ENCODE assay signal across 27 cellular contexts in the genomic region with DNA sequence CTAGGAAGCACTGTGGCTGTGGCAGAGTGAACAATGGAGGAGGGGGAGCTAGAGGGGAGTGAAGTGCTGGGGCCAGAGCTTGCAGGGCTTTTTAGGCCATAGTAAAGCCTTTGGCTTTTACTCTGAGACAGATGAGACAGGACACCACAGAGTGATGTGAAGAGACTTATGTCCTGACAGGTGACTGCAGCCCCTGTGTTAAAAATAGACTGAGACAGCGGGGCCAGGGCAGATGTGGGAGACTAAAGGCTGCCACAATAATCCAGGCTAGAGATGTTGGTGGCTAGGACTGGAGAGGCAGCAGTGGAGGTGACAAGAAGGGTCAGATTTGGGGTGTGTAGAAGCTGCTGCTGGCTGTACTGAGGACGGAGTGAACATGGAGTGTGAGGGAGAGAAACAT. TPM values are rescaled to one million over a fixed set of nuclear protein-coding genes. Genes with fewer than 3 reads are reported as not detected.
"Had no signal": no experiment of that assay in that cellular context is flagged by ENCODE, and none has a peak within 500 bp of the region (broad histone marks: within the 10 kb centered on the region; RNA-seq: fewer than 3 reads in every experiment).

No MANE protein-coding gene starts in this region.

- DNase-seq: activated B cell treated with CpG ODN at 0.5 μM for 24 hours; activated CD4-positive, alpha-beta T cell treated with anti-CD3 and anti-CD28 coated beads for 4 hours; activated CD4-positive, alpha-beta T cell treated with anti-CD3 and anti-CD28 coated beads, Interleukin-2, amount 50 U/mL, for 48 hours; activated effector memory CD4-positive, alpha-beta T cell treated with Interleukin-2 at 50 U/mL for 16 hours; activated naive CD4-positive, alpha-beta T cell treated with anti-CD3 and anti-CD28 coated beads, Interleukin-2, amount 10 ng/mL, durations not matched to agents 7 days and 5 days; activated T-cell treated with anti-CD3 and anti-CD28 coated beads, Interleukin-2, amount 50 U/mL, for 72 hours; aorta; central memory CD4-positive, alpha-beta T cell; effector memory CD4-positive, alpha-beta T cell; heart left ventricle; stimulated activated CD4-positive, alpha-beta T cell treated with anti-CD3 and anti-CD28 coated beads, Interleukin-1b, Interleukin-23, amount 100 ng/mL, for 48 hours; stomach had no signal

- H3K9me3 Mint-ChIP-seq: activated B cell treated with CpG ODN at 0.5 μM for 24 hours; activated naive CD4-positive, alpha-beta T cell treated with anti-CD3 and anti-CD28 coated beads, Interleukin-2, amount 10 ng/mL, durations not matched to agents 7 days and 5 days; activated T-cell treated with anti-CD3 and anti-CD28 coated beads, Interleukin-2, amount 50 U/mL, for 72 hours; brain had no signal

- H3K9me3 ChIP-seq: esophagus muscularis mucosa, heart left ventricle, prostate gland, right atrium auricular region, stomach, suprapubic skin, tibial nerve had no signal

- H3K4me3 ChIP-seq: esophagus muscularis mucosa, heart left ventricle, prostate gland, right atrium auricular region, skin epidermis, stomach, suprapubic skin, tibial nerve had no signal

- H3K27ac ChIP-seq: esophagus muscularis mucosa, heart left ventricle, prostate gland, right atrium auricular region, skin epidermis, stomach, suprapubic skin, tibial nerve had no signal

- H3K27ac Mint-ChIP-seq: activated B cell treated with CpG ODN at 0.5 μM for 24 hours; activated naive CD4-positive, alpha-beta T cell treated with anti-CD3 and anti-CD28 coated beads, Interleukin-2, amount 10 ng/mL, durations not matched to agents 7 days and 5 days; activated T-cell treated with anti-CD3 and anti-CD28 coated beads, Interleukin-2, amount 50 U/mL, for 72 hours had no signal

- H3K36me3 ChIP-seq: prostate gland had no signal

- H3K27me3 Mint-ChIP-seq: activated B cell treated with CpG ODN at 0.5 μM for 24 hours had no signal

- H3K36me3 Mint-ChIP-seq: brain had no signal

- ATAC-seq: activated T-cell treated with anti-CD3 and anti-CD28 coated beads, Interleukin-2, amount 50 U/mL, for 72 hours; heart left ventricle had no signal

- H3K27me3 ChIP-seq: right atrium auricular region had no signal

- H3K4me3 Mint-ChIP-seq: activated B cell treated with CpG ODN at 0.5 μM for 24 hours; activated naive CD4-positive, alpha-beta T cell treated with anti-CD3 and anti-CD28 coated beads, Interleukin-2, amount 10 ng/mL, durations not matched to agents 7 days and 5 days; activated T-cell treated with anti-CD3 and anti-CD28 coated beads, Interleukin-2, amount 50 U/mL, for 72 hours; brain had no signal

RNA-seq across cellular contexts. Expression of a gene that starts 27.6 kb away (rescaled TPM):
- total RNA-seq: dermis microvascular lymphatic vessel endothelial cell had no signal

RNA-seq across cellular contexts. Expression of a gene that starts 49.5 kb away (rescaled TPM):
- total RNA-seq: activated B cell treated with CpG ODN at 0.5 μM for 24 hours; activated T-cell treated with anti-CD3 and anti-CD28 coated beads, Interleukin-2, amount 50 U/mL, for 72 hours; aorta; dermis microvascular lymphatic vessel endothelial cell; endothelial cell of umbilical vein; esophagus muscularis mucosa; frontal cortex; heart left ventricle; liver; osteocyte; right atrium auricular region; stomach; suprapubic skin; T-helper 1 cell treated with Interleukin-12 subunit alpha and Interleukin-12 subunit beta and Interleukin-4 antibody, amounts not matched to agents 30 ng/mL and 1 ng/mL, for 36 hours; tibial nerve had no signal
- polyA plus RNA-seq: aorta, endothelial cell of umbilical vein, heart left ventricle, liver, neural cell, stomach, urinary bladder had no signal
